1 cellular context compared by ENCODE assay signal in the genomic region with DNA sequence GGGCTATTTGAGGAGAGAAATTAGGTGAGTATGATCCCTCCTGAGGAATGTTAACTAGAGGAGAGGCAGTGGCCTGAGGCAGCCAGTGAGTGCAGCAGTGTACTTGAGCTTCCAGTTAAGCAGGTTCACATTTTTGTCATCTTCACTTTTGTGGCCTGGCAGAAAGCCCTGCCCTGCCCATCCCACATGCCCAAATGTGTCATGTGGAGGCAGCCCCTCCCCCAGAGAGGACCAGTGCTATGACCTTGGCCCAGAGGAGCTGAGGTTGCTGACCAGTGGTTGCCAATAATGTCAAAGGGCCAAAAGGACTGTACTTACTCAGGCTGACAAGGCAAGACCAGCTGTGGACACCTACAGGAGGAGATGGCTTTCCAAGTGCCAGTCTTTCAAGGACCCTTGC.
TF ChIP-seq lines count a peak whose summit lies in the region.

No MANE protein-coding gene starts in this region.

TF ChIP-seq in GM12878, 131 proteins besides CTCF, POLR2A, EP300 and RAD21:
- no peak for TF ChIP-seq ETV6 (conservative IDR thresholded peaks at IDR 0.05 in 1 of 2, IDR thresholded peaks at IDR 0.05 in 1 of 2; ENCODE audit: borderline replicate concordance in 1 of 2, low read depth in 1 of 2)
- TF ChIP-seq, protein P1, sequence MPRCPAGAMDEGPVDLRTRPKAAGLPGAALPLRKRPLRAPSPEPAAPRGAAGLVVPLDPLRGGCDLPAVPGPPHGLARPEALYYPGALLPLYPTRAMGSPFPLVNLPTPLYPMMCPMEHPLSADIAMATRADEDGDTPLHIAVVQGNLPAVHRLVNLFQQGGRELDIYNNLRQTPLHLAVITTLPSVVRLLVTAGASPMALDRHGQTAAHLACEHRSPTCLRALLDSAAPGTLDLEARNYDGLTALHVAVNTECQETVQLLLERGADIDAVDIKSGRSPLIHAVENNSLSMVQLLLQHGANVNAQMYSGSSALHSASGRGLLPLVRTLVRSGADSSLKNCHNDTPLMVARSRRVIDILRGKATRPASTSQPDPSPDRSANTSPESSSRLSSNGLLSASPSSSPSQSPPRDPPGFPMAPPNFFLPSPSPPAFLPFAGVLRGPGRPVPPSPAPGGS (IDR thresholded peaks at IDR 0.05; ENCODE audit: borderline replicate concordance, insufficient read depth, low read depth, low read length, poor library complexity, severe bottlenecking): peak; percentile 48
- TF ChIP-seq, protein P2, sequence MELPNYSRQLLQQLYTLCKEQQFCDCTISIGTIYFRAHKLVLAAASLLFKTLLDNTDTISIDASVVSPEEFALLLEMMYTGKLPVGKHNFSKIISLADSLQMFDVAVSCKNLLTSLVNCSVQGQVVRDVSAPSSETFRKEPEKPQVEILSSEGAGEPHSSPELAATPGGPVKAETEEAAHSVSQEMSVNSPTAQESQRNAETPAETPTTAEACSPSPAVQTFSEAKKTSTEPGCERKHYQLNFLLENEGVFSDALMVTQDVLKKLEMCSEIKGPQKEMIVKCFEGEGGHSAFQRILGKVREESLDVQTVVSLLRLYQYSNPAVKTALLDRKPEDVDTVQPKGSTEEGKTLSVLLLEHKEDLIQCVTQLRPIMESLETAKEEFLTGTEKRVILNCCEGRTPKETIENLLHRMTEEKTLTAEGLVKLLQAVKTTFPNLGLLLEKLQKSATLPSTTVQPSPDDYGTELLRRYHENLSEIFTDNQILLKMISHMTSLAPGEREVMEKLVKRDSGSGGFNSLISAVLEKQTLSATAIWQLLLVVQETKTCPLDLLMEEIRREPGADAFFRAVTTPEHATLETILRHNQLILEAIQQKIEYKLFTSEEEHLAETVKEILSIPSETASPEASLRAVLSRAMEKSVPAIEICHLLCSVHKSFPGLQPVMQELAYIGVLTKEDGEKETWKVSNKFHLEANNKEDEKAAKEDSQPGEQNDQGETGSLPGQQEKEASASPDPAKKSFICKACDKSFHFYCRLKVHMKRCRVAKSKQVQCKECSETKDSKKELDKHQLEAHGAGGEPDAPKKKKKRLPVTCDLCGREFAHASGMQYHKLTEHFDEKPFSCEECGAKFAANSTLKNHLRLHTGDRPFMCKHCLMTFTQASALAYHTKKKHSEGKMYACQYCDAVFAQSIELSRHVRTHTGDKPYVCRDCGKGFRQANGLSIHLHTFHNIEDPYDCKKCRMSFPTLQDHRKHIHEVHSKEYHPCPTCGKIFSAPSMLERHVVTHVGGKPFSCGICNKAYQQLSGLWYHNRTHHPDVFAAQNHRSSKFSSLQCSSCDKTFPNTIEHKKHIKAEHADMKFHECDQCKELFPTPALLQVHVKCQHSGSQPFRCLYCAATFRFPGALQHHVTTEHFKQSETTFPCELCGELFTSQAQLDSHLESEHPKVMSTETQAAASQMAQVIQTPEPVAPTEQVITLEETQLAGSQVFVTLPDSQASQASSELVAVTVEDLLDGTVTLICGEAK (IDR thresholded peaks at IDR 0.05; ENCODE audit: borderline replicate concordance): no peak
TF ChIP-seq in GM12878: peak in this region for 1.
